In genomic region chr19:44782729-44783128, GRCh38 we compare ENCODE assay signal across 24 cellular contexts. TPM values are rescaled to one million over a fixed set of nuclear protein-coding genes. Genes with fewer than 3 reads are reported as not detected.
A peak's percentile ranks its signal among the peaks of the same experiment; 100 is the strongest.
DNase-seq lines count a peak whose midpoint lies in the region; TF ChIP-seq lines count a peak whose summit lies in the region.
"Had no signal": no experiment of that assay in that cellular context is flagged by ENCODE, and none has a peak within 500 bp of the region (broad histone marks: within the 10 kb centered on the region; RNA-seq: fewer than 3 reads in every experiment).

No MANE protein-coding gene starts in this region.

- no peaks in the 10 kb centered on the region for H3K79me2 ChIP-seq in OCI-LY3 (ENCODE audit: low read length)

- no peaks in the 10 kb centered on the region for H3K36me3 ChIP-seq in OCI-LY3 (replicated peaks; ENCODE audit: low read depth, low read length)
- no peaks in the 10 kb centered on the region for H3K36me3 ChIP-seq in brain microvascular endothelial cell (replicated peaks)
- H3K36me3 ChIP-seq in neuronal stem cell (replicated peaks in 1 of 2; ENCODE audit: control insufficient read depth in 2 of 2, insufficient read depth in 2 of 2, low read length in 2 of 2), result no peaks in the 10 kb centered on the region
- H3K36me3 ChIP-seq: BLaER1 treated with 17β-estradiol and CSF1 and Interleukin-3, amounts not matched to agents 10 nM and 100 nM; esophagus muscularis mucosa; spleen; vagina had no signal

- H3K4me3 ChIP-seq in OCI-LY3 (ENCODE audit: low read length) (no peak overlapping the region), brain microvascular endothelial cell (ENCODE audit: low read depth, low read length) (no peak overlapping the region), neuronal stem cell (ENCODE audit: low read length in 2 of 2) (no peak overlapping the region)
- H3K4me3 ChIP-seq: BLaER1 treated with 17β-estradiol and CSF1 and Interleukin-3, amounts not matched to agents 10 nM and 100 nM; esophagus muscularis mucosa; spleen; vagina had no signal

- H3K27ac Mint-ChIP-seq in T-helper 1 cell treated with Interleukin-12 subunit alpha and Interleukin-12 subunit beta and Interleukin-4 antibody, amounts not matched to agents 30 μg/mL and 1 μg/mL, for 36 hours, result peak overlapping the region; percentile 17
- H3K27ac Mint-ChIP-seq: activated CD8-positive, alpha-beta memory T cell treated with anti-CD3 and anti-CD28 coated beads, Interleukin-2, amount 10 ng/mL, durations not matched to agents 7 days and 5 days; activated T-helper 2 cell treated with anti-CD3 and anti-CD28 coated beads, Interferon-gamma antibody, Interleukin-2, Interleukin-4, amounts not matched to agents 10 μg/mL and 5 μg/mL and 100 μg/mL, durations not matched to agents 14 hours and 24 hours and 36 hours; mesothelial cell of epicardium; natural killer cell treated with Interleukin-12 subunit alpha and Interleukin-12 subunit beta and Interleukin-15 and Interleukin-18, amount 100 ng/mL, for 72 hours had no signal

- H2BK15ac ChIP-seq in neuronal stem cell (ENCODE audit: low read length), result peak overlapping the region; percentile 62

- in situ Hi-C loops in brain microvascular endothelial cell (cut with HindIII; ENCODE audit: low pct_ligation_motif_present, low sequenced_read_pairs), result no loop called here

- H3K4me2 ChIP-seq in OCI-LY3 (ENCODE audit: low read length), result no peak overlapping the region
- H3K4me2 ChIP-seq in neuronal stem cell (ENCODE audit: insufficient read depth, low read length, poor library complexity, severe bottlenecking), result no peak overlapping the region
- H3K4me2 ChIP-seq: BLaER1 treated with 17β-estradiol and CSF1 and Interleukin-3, amounts not matched to agents 10 nM and 100 nM had no signal

- no peak overlapping the region for H3K9ac ChIP-seq in OCI-LY3 (ENCODE audit: low read length)
- no peak overlapping the region for H3K9ac ChIP-seq in neuronal stem cell (ENCODE audit: low read depth, low read length, poor library complexity)
- H3K9ac ChIP-seq: BLaER1 treated with 17β-estradiol and CSF1 and Interleukin-3, amounts not matched to agents 10 nM and 100 nM had no signal

- H3K9me3 Mint-ChIP-seq in T-helper 1 cell treated with Interleukin-12 subunit alpha and Interleukin-12 subunit beta and Interleukin-4 antibody, amounts not matched to agents 30 μg/mL and 1 μg/mL, for 36 hours, result no peaks in the 10 kb centered on the region
- H3K9me3 Mint-ChIP-seq: activated T-helper 2 cell treated with anti-CD3 and anti-CD28 coated beads, Interferon-gamma antibody, Interleukin-2, Interleukin-4, amounts not matched to agents 10 μg/mL and 5 μg/mL and 100 μg/mL, durations not matched to agents 14 hours and 24 hours and 36 hours; mesothelial cell of epicardium; natural killer cell treated with Interleukin-12 subunit alpha and Interleukin-12 subunit beta and Interleukin-15 and Interleukin-18, amount 100 ng/mL, for 72 hours had no signal

- H3K18ac ChIP-seq in neuronal stem cell (ENCODE audit: low read length), result peak overlapping the region; percentile 57

- no peaks in the 10 kb centered on the region for H3K36me3 Mint-ChIP-seq in T-helper 1 cell treated with Interleukin-12 subunit alpha and Interleukin-12 subunit beta and Interleukin-4 antibody, amounts not matched to agents 30 μg/mL and 1 μg/mL, for 36 hours (ENCODE audit: low read depth)
- H3K36me3 Mint-ChIP-seq: activated CD8-positive, alpha-beta memory T cell treated with anti-CD3 and anti-CD28 coated beads, Interleukin-2, amount 10 ng/mL, durations not matched to agents 7 days and 5 days; mesothelial cell of epicardium; natural killer cell treated with Interleukin-12 subunit alpha and Interleukin-12 subunit beta and Interleukin-15 and Interleukin-18, amount 100 ng/mL, for 72 hours had no signal

- H3K9me3 ChIP-seq in OCI-LY3 (ENCODE audit: insufficient read depth, low read length) (no peaks in the 10 kb centered on the region), neuronal stem cell (replicated peaks in 1 of 2; ENCODE audit: control insufficient read depth in 2 of 2, insufficient read depth in 1 of 2, low read depth in 1 of 2, low read length in 2 of 2) (no peaks in the 10 kb centered on the region)
- H3K9me3 ChIP-seq: BLaER1 treated with 17β-estradiol and CSF1 and Interleukin-3, amounts not matched to agents 10 nM and 100 nM; esophagus muscularis mucosa; spleen; vagina had no signal

- no peak overlapping the region for H2BK12ac ChIP-seq in neuronal stem cell (ENCODE audit: low read length)

- peaks cover 4% of the 10 kb centered on the region for H3K4me1 Mint-ChIP-seq in T-helper 1 cell treated with Interleukin-12 subunit alpha and Interleukin-12 subunit beta and Interleukin-4 antibody, amounts not matched to agents 30 μg/mL and 1 μg/mL, for 36 hours (ENCODE audit: low read depth)

- H3K27me3 Mint-ChIP-seq in T-helper 1 cell treated with Interleukin-12 subunit alpha and Interleukin-12 subunit beta and Interleukin-4 antibody, amounts not matched to agents 30 μg/mL and 1 μg/mL, for 36 hours (ENCODE audit: low read depth), result no peaks in the 10 kb centered on the region

- H2AFZ ChIP-seq in OCI-LY3 (ENCODE audit: low read depth, low read length), result no peak overlapping the region
- H2AFZ ChIP-seq in neuronal stem cell (ENCODE audit: low read length), result no peak overlapping the region

- no peak overlapping the region for H4K91ac ChIP-seq in neuronal stem cell (ENCODE audit: low read depth, low read length, poor library complexity)

- no CpG with 5 or more reads among the region's 5 CpGs for WGBS in neuronal stem cell (ENCODE audit: extremely low coverage in 2 of 2, insufficient read length in 2 of 2, insufficient replicate concordance in 1 of 2), 2 donors

- H3K27me3 ChIP-seq in OCI-LY3 (ENCODE audit: low read depth, low read length), result peaks cover 13% of the 10 kb centered on the region
- no peaks in the 10 kb centered on the region for H3K27me3 ChIP-seq in brain microvascular endothelial cell (replicated peaks)
- peaks cover 0 to 4% (median 3%) of the 10 kb centered on the region in 3 experiments for H3K27me3 ChIP-seq in neuronal stem cell (ENCODE audit: control insufficient read depth in 3 of 3, insufficient read depth in 3 of 3, low read depth in 1 of 3, low read length in 3 of 3)
- H3K27me3 ChIP-seq: BLaER1 treated with 17β-estradiol and CSF1 and Interleukin-3, amounts not matched to agents 10 nM and 100 nM; vagina had no signal

- H3K27ac ChIP-seq in OCI-LY3 (ENCODE audit: low read length) (no peak overlapping the region), brain microvascular endothelial cell (no peak overlapping the region), neuronal stem cell (replicated peaks; ENCODE audit: low read length) (no peak overlapping the region)
- H3K27ac ChIP-seq: BLaER1 treated with 17β-estradiol and CSF1 and Interleukin-3, amounts not matched to agents 10 nM and 100 nM; esophagus muscularis mucosa; spleen; vagina had no signal

- no peak overlapping the region for H3K4ac ChIP-seq in neuronal stem cell (ENCODE audit: low read length)

- H4K8ac ChIP-seq in neuronal stem cell (ENCODE audit: low read depth, low read length), result no peak overlapping the region

- H3K4me1 ChIP-seq in OCI-LY3 (ENCODE audit: low read length) (peaks cover 4% of the 10 kb centered on the region; the same call in 1 of the 2 replicates), neuronal stem cell (ENCODE audit: control insufficient read depth in 2 of 2, insufficient read depth in 1 of 2, low read depth in 1 of 2, low read length in 2 of 2) (no peaks in the 10 kb centered on the region)
- H3K4me1 ChIP-seq: vagina had no signal

- TF ChIP-seq CTCF in OCI-LY3 (IDR thresholded peaks at IDR 0.05; ENCODE audit: low read depth, low read length) (peak; percentile 31), brain microvascular endothelial cell (IDR thresholded peaks at IDR 0.05; ENCODE audit: low read depth, low read length, missing control alignments) (peak; percentile 18)

- H3K79me1 ChIP-seq in neuronal stem cell (ENCODE audit: low read depth, low read length), result no peaks in the 10 kb centered on the region

- no peaks in the 10 kb centered on the region for H4K20me1 ChIP-seq in OCI-LY3 (ENCODE audit: insufficient read depth, low read length)
- H4K20me1 ChIP-seq: BLaER1 treated with 17β-estradiol and CSF1 and Interleukin-3, amounts not matched to agents 10 nM and 100 nM had no signal

- H3K14ac ChIP-seq in neuronal stem cell (ENCODE audit: low read length), result no peak overlapping the region

- no peak for DNase-seq in T-helper 1 cell
- DNase-seq in brain microvascular endothelial cell, result no peak
- no peak for DNase-seq in neuronal stem cell (ENCODE audit: low spot score)
- DNase-seq in HK-2 (ENCODE audit: unreplicated experiment), result no peak
- DNase-seq in occipital lobe (lab: John Stamatoyannopoulos, UW), result no peak
- DNase-seq in NCI-H748 treated with DMSO at 0.1 percent for 48 hours (lab: John Stamatoyannopoulos, UW), result no peak
- DNase-seq: activated CD4-positive, alpha-beta T cell treated with anti-CD3 and anti-CD28 coated beads for 1 hour; activated CD8-positive, alpha-beta memory T cell treated with anti-CD3 and anti-CD28 coated beads, Interleukin-2, amount 10 ng/mL, durations not matched to agents 7 days and 5 days; Calu3; GDM1; left colon; NCI-H1694 treated with DMSO at 0.1 percent for 48 hours; SHP77; spleen; substantia nigra had no signal

- H2BK5ac ChIP-seq in neuronal stem cell (ENCODE audit: low read length), result peak overlapping the region; percentile 66

- no peak overlapping the region for H2BK120ac ChIP-seq in neuronal stem cell (ENCODE audit: low read depth, low read length)

- no peak overlapping the region for H3K4me3 Mint-ChIP-seq in T-helper 1 cell treated with Interleukin-12 subunit alpha and Interleukin-12 subunit beta and Interleukin-4 antibody, amounts not matched to agents 30 μg/mL and 1 μg/mL, for 36 hours
- H3K4me3 Mint-ChIP-seq: activated CD8-positive, alpha-beta memory T cell treated with anti-CD3 and anti-CD28 coated beads, Interleukin-2, amount 10 ng/mL, durations not matched to agents 7 days and 5 days; mesothelial cell of epicardium; natural killer cell treated with Interleukin-12 subunit alpha and Interleukin-12 subunit beta and Interleukin-15 and Interleukin-18, amount 100 ng/mL, for 72 hours had no signal

- no peak overlapping the region for H3K23ac ChIP-seq in neuronal stem cell (ENCODE audit: low read depth, low read length, poor library complexity)

- H2AK5ac ChIP-seq in neuronal stem cell (ENCODE audit: low read depth, low read length), result peak overlapping the region; percentile 94

RNA-seq across cellular contexts. Expression of gene CBLC, which starts 5.0 kb away (rescaled TPM):
- 0.42 TPM for polyA plus RNA-seq in neuronal stem cell (2013, experiment 1 of 2)
- 0.43 TPM for polyA plus RNA-seq in neuronal stem cell (2013, experiment 2 of 2)
- total RNA-seq in occipital lobe, result not detected
- total RNA-seq: A673; activated CD8-positive, alpha-beta memory T cell treated with anti-CD3 and anti-CD28 coated beads, Interleukin-2, amount 10 ng/mL, durations not matched to agents 7 days and 5 days; activated T-helper 2 cell treated with anti-CD3 and anti-CD28 coated beads, Interferon-gamma antibody, Interleukin-2, Interleukin-4, amounts not matched to agents 10 μg/mL and 5 μg/mL and 100 μg/mL, durations not matched to agents 14 hours and 24 hours and 36 hours; natural killer cell treated with Interleukin-12 subunit alpha and Interleukin-12 subunit beta and Interleukin-15 and Interleukin-18, amount 100 ng/mL, for 72 hours; spleen had no signal
- polyA plus RNA-seq: spleen had no signal

RNA-seq across cellular contexts. Expression of gene BCAM, which starts 26.2 kb away (rescaled TPM):
- polyA plus RNA-seq in neuronal stem cell (2013, experiment 1 of 2), result 28.4 TPM
- 27.8 TPM for polyA plus RNA-seq in neuronal stem cell (2013, experiment 2 of 2)
- 2.3 TPM for total RNA-seq in occipital lobe
- total RNA-seq: activated CD8-positive, alpha-beta memory T cell treated with anti-CD3 and anti-CD28 coated beads, Interleukin-2, amount 10 ng/mL, durations not matched to agents 7 days and 5 days; activated T-helper 2 cell treated with anti-CD3 and anti-CD28 coated beads, Interferon-gamma antibody, Interleukin-2, Interleukin-4, amounts not matched to agents 10 μg/mL and 5 μg/mL and 100 μg/mL, durations not matched to agents 14 hours and 24 hours and 36 hours; natural killer cell treated with Interleukin-12 subunit alpha and Interleukin-12 subunit beta and Interleukin-15 and Interleukin-18, amount 100 ng/mL, for 72 hours had no signal

RNA-seq across cellular contexts. Expression of gene BCL3, which starts 34.2 kb away (rescaled TPM):
- polyA plus RNA-seq in neuronal stem cell (2013, experiment 1 of 2), result 1.8 TPM
- polyA plus RNA-seq in neuronal stem cell (2013, experiment 2 of 2), result 1.5 TPM
- total RNA-seq in occipital lobe, result not detected
